In genomic region chr3:48565591-48566400, GRCh38 we compare ENCODE assay signal across 1 cellular context.
TF ChIP-seq lines count a peak whose summit lies in the region.

No MANE protein-coding gene starts in this region.

TF ChIP-seq in SK-N-SH, 30 proteins besides CTCF, POLR2A, EP300 and RAD21 (continued from another document):
- TF ChIP-seq, protein P1, sequence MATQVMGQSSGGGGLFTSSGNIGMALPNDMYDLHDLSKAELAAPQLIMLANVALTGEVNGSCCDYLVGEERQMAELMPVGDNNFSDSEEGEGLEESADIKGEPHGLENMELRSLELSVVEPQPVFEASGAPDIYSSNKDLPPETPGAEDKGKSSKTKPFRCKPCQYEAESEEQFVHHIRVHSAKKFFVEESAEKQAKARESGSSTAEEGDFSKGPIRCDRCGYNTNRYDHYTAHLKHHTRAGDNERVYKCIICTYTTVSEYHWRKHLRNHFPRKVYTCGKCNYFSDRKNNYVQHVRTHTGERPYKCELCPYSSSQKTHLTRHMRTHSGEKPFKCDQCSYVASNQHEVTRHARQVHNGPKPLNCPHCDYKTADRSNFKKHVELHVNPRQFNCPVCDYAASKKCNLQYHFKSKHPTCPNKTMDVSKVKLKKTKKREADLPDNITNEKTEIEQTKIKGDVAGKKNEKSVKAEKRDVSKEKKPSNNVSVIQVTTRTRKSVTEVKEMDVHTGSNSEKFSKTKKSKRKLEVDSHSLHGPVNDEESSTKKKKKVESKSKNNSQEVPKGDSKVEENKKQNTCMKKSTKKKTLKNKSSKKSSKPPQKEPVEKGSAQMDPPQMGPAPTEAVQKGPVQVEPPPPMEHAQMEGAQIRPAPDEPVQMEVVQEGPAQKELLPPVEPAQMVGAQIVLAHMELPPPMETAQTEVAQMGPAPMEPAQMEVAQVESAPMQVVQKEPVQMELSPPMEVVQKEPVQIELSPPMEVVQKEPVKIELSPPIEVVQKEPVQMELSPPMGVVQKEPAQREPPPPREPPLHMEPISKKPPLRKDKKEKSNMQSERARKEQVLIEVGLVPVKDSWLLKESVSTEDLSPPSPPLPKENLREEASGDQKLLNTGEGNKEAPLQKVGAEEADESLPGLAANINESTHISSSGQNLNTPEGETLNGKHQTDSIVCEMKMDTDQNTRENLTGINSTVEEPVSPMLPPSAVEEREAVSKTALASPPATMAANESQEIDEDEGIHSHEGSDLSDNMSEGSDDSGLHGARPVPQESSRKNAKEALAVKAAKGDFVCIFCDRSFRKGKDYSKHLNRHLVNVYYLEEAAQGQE (IDR thresholded peaks at IDR 0.05; ENCODE audit: low read depth, low read length): no peak
- TF ChIP-seq NFIC (IDR thresholded peaks at IDR 0.05; ENCODE audit: borderline replicate concordance): peak; percentile 62; the same call in 1 of the 2 replicates
- no peak for TF ChIP-seq SIN3A (IDR thresholded peaks at IDR 0.05; ENCODE audit: borderline replicate concordance, low read depth, low read length)
- no peak for TF ChIP-seq ZBTB33 (IDR thresholded peaks at IDR 0.05; ENCODE audit: borderline replicate concordance, low read depth)
- no peak for TF ChIP-seq RXRA (IDR thresholded peaks at IDR 0.05; ENCODE audit: borderline replicate concordance, low read depth)
- TF ChIP-seq GABPA (IDR thresholded peaks at IDR 0.05; ENCODE audit: low read depth): no peak
- peak; percentile 22; the same call in 1 of the 2 replicates for TF ChIP-seq MXI1 (IDR thresholded peaks at IDR 0.05; ENCODE audit: low read depth, low read length)
- TF ChIP-seq, protein P2, sequence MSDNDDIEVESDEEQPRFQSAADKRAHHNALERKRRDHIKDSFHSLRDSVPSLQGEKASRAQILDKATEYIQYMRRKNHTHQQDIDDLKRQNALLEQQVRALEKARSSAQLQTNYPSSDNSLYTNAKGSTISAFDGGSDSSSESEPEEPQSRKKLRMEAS (IDR thresholded peaks at IDR 0.05; ENCODE audit: low read depth): peak; percentile 50; the same call in 1 of the 2 replicates
TF ChIP-seq in SK-N-SH: peak in this region for 4.
